In the genomic region with DNA sequence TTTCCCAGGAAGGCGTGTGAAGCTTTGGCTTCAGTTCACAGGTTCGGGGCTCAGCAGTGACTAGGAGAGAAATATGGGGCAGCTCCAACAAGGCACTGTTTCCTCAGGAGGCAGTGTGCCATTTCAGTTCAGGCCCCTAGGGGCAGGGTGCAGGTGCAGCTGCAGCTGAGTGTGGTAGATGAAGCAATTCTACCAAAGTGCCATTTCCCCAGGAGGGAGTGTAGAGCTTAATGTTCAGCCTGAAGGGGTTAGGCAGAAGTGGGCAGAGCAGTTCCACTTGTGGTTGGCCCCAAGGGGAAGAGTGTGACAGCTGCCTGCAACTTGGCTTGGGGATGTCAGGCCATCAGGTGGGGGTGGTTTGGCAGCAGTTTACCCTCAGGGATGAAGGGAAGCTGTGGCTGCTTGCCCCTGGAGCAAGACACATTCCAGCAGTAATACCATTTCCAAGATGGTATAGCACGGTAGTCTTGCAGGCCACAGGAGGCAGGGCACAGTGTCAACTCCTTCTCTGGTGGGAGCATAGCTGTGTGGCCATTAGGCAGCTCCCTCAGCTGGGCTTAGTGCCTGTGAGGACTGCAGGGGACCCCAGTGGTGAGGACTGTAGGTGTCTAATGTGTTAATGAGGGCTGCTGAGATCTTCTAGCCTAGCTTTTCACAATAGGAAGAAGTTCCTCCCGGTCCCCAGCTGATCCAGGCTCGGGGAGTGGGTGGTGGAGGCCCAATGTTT, we compare ENCODE assay signal across 9 cellular contexts. TPM values are rescaled to one million over a fixed set of nuclear protein-coding genes. Genes with fewer than 3 reads are reported as not detected.
DNase-seq lines count a peak whose midpoint lies in the region; ATAC-seq and TF ChIP-seq lines count a peak whose summit lies in the region.
"Had no signal": no experiment of that assay in that cellular context is flagged by ENCODE, and none has a peak within 500 bp of the region (broad histone marks: within the 10 kb centered on the region; RNA-seq: fewer than 3 reads in every experiment).

No MANE protein-coding gene starts in this region.

- H4K20me1 ChIP-seq in PC-9 (ENCODE audit: insufficient read depth), result no peaks in the 10 kb centered on the region

- no peaks in the 10 kb centered on the region; the same call in 1 of the 2 replicates for H3K9me3 ChIP-seq in PC-9 (ENCODE audit: insufficient read depth, low read depth)

- no peaks in the 10 kb centered on the region for H3K9me2 ChIP-seq in PC-9 (ENCODE audit: insufficient read depth)

- H3K27me3 ChIP-seq in PC-9 (ENCODE audit: insufficient read depth, low read depth), result no peaks in the 10 kb centered on the region

- H3K4me3 ChIP-seq in PC-9, result no peak overlapping the region

- no peaks in the 10 kb centered on the region for H3K79me2 ChIP-seq in PC-9 (ENCODE audit: low read depth)

- H3F3A ChIP-seq in PC-9 (ENCODE audit: insufficient read depth, low read depth), result no peaks in the 10 kb centered on the region

- intact Hi-C loops in PC-9 (cut with micrococcal nuclease; ENCODE audit: unreplicated experiment), result no loop called here

- H3K4me1 ChIP-seq in PC-9 (replicated peaks; ENCODE audit: insufficient read depth), result no peaks in the 10 kb centered on the region

- POLR2A ChIA-PET in GM10248 (lab: Yijun Ruan, JAX) (no interaction called here), PC-9 (lab: Charles Lee; ENCODE audit: unreplicated experiment) (no interaction called here)

- DNase-seq in GM10248 (ENCODE audit: extremely low spot score) (peak; percentile 40), PC-9 (no peak), left kidney (ENCODE audit: low read depth, low spot score) (peak; percentile 5), HCEC 1CT (no peak), activated gamma-delta T cell (lab: John Stamatoyannopoulos, UW) (no peak)
- no peak for DNase-seq in activated CD8-positive, alpha-beta memory T cell treated with anti-CD3 and anti-CD28 coated beads for 24 hours

- CTCF ChIA-PET in GM10248 (lab: Yijun Ruan, JAX), result interaction anchor here (0.8 to 2.7 kb wide), 13 partner anchors 7 to 416 kb away, joined by 3 to 17 read pairs (median 3); no protein-coding TSS in a partner anchor
- CTCF ChIA-PET in PC-9 (lab: Charles Lee), result no interaction called here

- no peak overlapping the region for H3K4me2 ChIP-seq in PC-9

- H3K27ac ChIP-seq in PC-9, result no peak overlapping the region

- H3K36me3 ChIP-seq in PC-9 (ENCODE audit: low read depth), result no peaks in the 10 kb centered on the region

- BruUV-seq in PC-9 (replicated peaks; lab: Mats Ljungman, UMichigan), result no TSS peak

- TF ChIP-seq CTCF in GM10248 (IDR thresholded peaks at IDR 0.05; ENCODE audit: control extremely low read depth, extremely low read depth, low read depth, missing control alignments) (peak; percentile 31), PC-9 (conservative IDR thresholded peaks at IDR 0.05) (peak; percentile 55)

- ATAC-seq in GM19395 (IDR thresholded peaks at IDR 0.05; ENCODE audit: unreplicated experiment), result peak; percentile 97
- ATAC-seq in HG03280 (IDR thresholded peaks at IDR 0.05; ENCODE audit: unreplicated experiment), result peak; percentile 79

- H2AFZ ChIP-seq in PC-9, result no peak overlapping the region

RNA-seq across cellular contexts. Expression of a gene that starts 34.7 kb away (rescaled TPM):
- total RNA-seq in PC-9 (2021), result not detected in 2 replicates
- total RNA-seq: urinary bladder had no signal

Comparison
In these comparisons a context has a peak if more than half of its experiments do, and no peak if none do; other contexts are left out.
1. DNase-seq: peak in GM10248 (single experiment) and left kidney (single experiment); none in PC-9 (0 of 2), HCEC 1CT (single experiment), activated CD8-positive, alpha-beta memory T cell treated with anti-CD3 and anti-CD28 coated beads for 24 hours (single experiment) and activated gamma-delta T cell (single experiment).